ENCODE assay signal across 8 cellular contexts in the genomic region with DNA sequence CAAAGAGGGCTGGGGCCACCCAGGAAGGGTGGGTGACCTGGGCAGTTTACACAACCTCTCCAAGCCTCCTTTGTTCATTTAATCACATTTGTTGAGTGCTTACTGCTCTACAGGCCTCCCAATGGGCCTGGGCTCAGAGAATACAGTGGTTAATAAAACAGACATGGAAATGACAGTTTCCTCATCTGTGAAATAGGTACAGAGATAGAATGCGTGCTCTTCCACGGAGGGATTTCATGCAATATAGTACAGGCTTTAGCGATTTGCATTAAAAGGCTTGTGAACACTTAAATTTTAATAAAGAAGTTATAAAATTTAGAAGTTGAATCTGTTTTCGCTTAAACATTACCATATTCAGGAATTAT. TPM values are rescaled to one million over a fixed set of nuclear protein-coding genes. Genes with fewer than 3 reads are reported as not detected.
DNase-seq lines count a peak whose midpoint lies in the region; ATAC-seq and TF ChIP-seq lines count a peak whose summit lies in the region.

No MANE protein-coding gene starts in this region.

- TF ChIP-seq CTCF in AG04449 (IDR thresholded peaks at IDR 0.05; ENCODE audit: insufficient read depth, low read length, missing control alignments) (no peak), HFF-Myc (IDR thresholded peaks at IDR 0.05; ENCODE audit: low read depth, low read length, missing control alignments) (no peak), chondrocyte (IDR thresholded peaks at IDR 0.05) (no peak)

- H3K9me3 ChIP-seq in naive thymus-derived CD4-positive, alpha-beta T cell (ENCODE audit: control insufficient read depth in 2 of 3, low read length in 3 of 3) = no peaks in the 10 kb centered on the region

- H3K27me3 ChIP-seq in naive thymus-derived CD4-positive, alpha-beta T cell (ENCODE audit: control insufficient read depth in 2 of 2, insufficient read depth in 2 of 2, low read length in 2 of 2) = peaks cover 0 to 5% of the 10 kb centered on the region in 2 donors

- no peaks in the 10 kb centered on the region for H3K36me3 Mint-ChIP-seq in chondrocyte (ENCODE audit: low read depth)
- H3K36me3 Mint-ChIP-seq in naive thymus-derived CD4-positive, alpha-beta T cell = no peaks in the 10 kb centered on the region
- peaks cover 2% of the 10 kb centered on the region for H3K36me3 Mint-ChIP-seq in effector memory CD8-positive, alpha-beta T cell (ENCODE audit: insufficient read depth)

- no peak overlapping the region for H3K27ac ChIP-seq in naive thymus-derived CD4-positive, alpha-beta T cell (ENCODE audit: low read depth, low read length)

- peak overlapping the region; percentile 57; the same call in 1 of the 2 replicates for H3K4me3 ChIP-seq in AG04449 (ENCODE audit: low read depth, low read length)
- peak overlapping the region; percentile 72 for H3K4me3 ChIP-seq in HFF-Myc (replicated peaks; ENCODE audit: low read depth, low read length)
- no peak overlapping the region for H3K4me3 ChIP-seq in naive thymus-derived CD4-positive, alpha-beta T cell (ENCODE audit: low read length)

- DNase-seq in AG04449 (ENCODE audit: low read depth, low spot score) (no peak), HFF-Myc (ENCODE audit: extremely low read depth, low read depth) (no peak), chondrocyte (ENCODE audit: low spot score) (no peak), erythroblast (lab: John Stamatoyannopoulos, UW) (no peak)
- DNase-seq in naive thymus-derived CD4-positive, alpha-beta T cell = no peak
- DNase-seq in effector memory CD8-positive, alpha-beta T cell = no peak

- peaks cover 13% of the 10 kb centered on the region for H3K4me1 Mint-ChIP-seq in chondrocyte (ENCODE audit: low read depth)
- H3K4me1 Mint-ChIP-seq in naive thymus-derived CD4-positive, alpha-beta T cell = peaks cover 0 to 13% (median 10%) of the 10 kb centered on the region in 7 donors
- H3K4me1 Mint-ChIP-seq in effector memory CD8-positive, alpha-beta T cell (ENCODE audit: low read depth in 2 of 2) = peaks cover 4 to 8% of the 10 kb centered on the region in 2 donors

- no peaks in the 10 kb centered on the region for H3K36me3 ChIP-seq in naive thymus-derived CD4-positive, alpha-beta T cell (ENCODE audit: control insufficient read depth in 2 of 3, insufficient read depth in 3 of 3, low read length in 3 of 3)

- CTCF ChIA-PET in AG04449 (lab: Yijun Ruan, JAX) = interaction anchor here (1.2 kb wide), 1 partner anchor 17 kb away, joined by 6 read pairs; no protein-coding TSS in a partner anchor
- CTCF ChIA-PET in naive thymus-derived CD4-positive, alpha-beta T cell (lab: Charles Lee) = no interaction called here

- TF ChIP-seq POLR2A in erythroblast (IDR thresholded peaks at IDR 0.05; ENCODE audit: low read length) = no peak

- intact Hi-C loops in naive thymus-derived CD4-positive, alpha-beta T cell (cut with micrococcal nuclease) = no loop called here

- H3K4me3 Mint-ChIP-seq in chondrocyte (ENCODE audit: unreplicated experiment) = peak overlapping the region; percentile 73
- peak overlapping the region in 7 of 10 donors; percentile 5 to 65 (median 40) for H3K4me3 Mint-ChIP-seq in naive thymus-derived CD4-positive, alpha-beta T cell
- peak overlapping the region in 1 of 2 donors; percentile 64 for H3K4me3 Mint-ChIP-seq in effector memory CD8-positive, alpha-beta T cell

- H3K27me3 Mint-ChIP-seq in chondrocyte (ENCODE audit: low read depth) = peaks cover 28% of the 10 kb centered on the region
- peaks cover 41 to 68% (median 65%) of the 10 kb centered on the region in 5 donors for H3K27me3 Mint-ChIP-seq in naive thymus-derived CD4-positive, alpha-beta T cell
- H3K27me3 Mint-ChIP-seq in effector memory CD8-positive, alpha-beta T cell = peaks cover 63 to 69% of the 10 kb centered on the region in 2 donors

- no peak overlapping the region for H3K27ac Mint-ChIP-seq in chondrocyte (ENCODE audit: unreplicated experiment)
- H3K27ac Mint-ChIP-seq in naive thymus-derived CD4-positive, alpha-beta T cell = no peak overlapping the region
- H3K27ac Mint-ChIP-seq in effector memory CD8-positive, alpha-beta T cell = no peak overlapping the region

- POLR2A ChIA-PET in AG04449 (lab: Yijun Ruan, JAX) = no interaction called here
- POLR2A ChIA-PET in naive thymus-derived CD4-positive, alpha-beta T cell (lab: Charles Lee) = no interaction called here

- no peaks in the 10 kb centered on the region for H3K9me3 Mint-ChIP-seq in chondrocyte (ENCODE audit: low read depth)
- no peaks in the 10 kb centered on the region for H3K9me3 Mint-ChIP-seq in naive thymus-derived CD4-positive, alpha-beta T cell
- H3K9me3 Mint-ChIP-seq in effector memory CD8-positive, alpha-beta T cell = no peaks in the 10 kb centered on the region

- ATAC-seq in naive thymus-derived CD4-positive, alpha-beta T cell = no peak
- ATAC-seq in effector memory CD8-positive, alpha-beta T cell (replicated peaks) = no peak
- ATAC-seq in GM21390 (IDR thresholded peaks at IDR 0.05; ENCODE audit: unreplicated experiment) (no peak), HG02610 (IDR thresholded peaks at IDR 0.05; ENCODE audit: unreplicated experiment) (no peak)

- no peaks in the 10 kb centered on the region for H3K4me1 ChIP-seq in naive thymus-derived CD4-positive, alpha-beta T cell (ENCODE audit: control insufficient read depth in 2 of 2, insufficient read depth in 2 of 2, low read length in 2 of 2)

RNA-seq across cellular contexts. Expression of a gene that starts 0.8 kb away (rescaled TPM):
- 0.51 to 2.1 TPM (median 0.52 TPM) in 3 replicates for total RNA-seq in chondrocyte
- under 1 TPM in 1 of 5 experiments, not detected in 4; 0.17 TPM for total RNA-seq in naive thymus-derived CD4-positive, alpha-beta T cell
- polyA plus RNA-seq in naive thymus-derived CD4-positive, alpha-beta T cell = not detected
